In the genomic region with DNA sequence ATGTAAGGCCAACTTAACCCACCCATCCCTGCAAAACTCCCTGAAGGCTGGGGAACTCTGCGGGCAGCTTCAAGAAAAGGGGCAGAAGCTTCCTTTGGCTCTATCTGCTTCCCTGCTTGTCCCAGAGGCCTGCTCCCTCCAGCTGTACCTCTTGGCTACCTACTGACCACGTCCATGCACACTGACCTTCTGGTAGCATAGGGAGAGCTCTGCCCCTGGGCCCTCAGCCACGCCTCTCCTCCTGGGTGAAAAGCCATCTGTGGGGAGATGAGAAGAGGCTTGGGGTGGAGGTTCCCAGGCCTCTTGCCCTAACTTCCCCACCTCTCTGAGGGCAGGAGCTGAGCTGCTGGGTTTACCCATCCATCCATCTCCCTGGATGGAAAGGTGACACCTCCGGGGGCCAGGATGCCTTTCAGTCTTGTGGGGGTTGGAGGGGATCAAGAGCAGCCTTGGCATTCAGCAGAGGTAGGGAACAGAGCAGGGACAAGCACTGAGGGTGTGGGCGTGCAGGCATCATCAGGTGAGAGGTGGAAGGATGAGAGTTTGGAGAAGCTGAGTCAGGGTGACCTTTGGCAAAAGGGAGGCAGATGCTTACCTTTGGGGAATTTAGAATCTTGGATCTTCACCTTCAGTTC, we compare ENCODE assay signal across 1 cellular context.
TF ChIP-seq lines count a peak whose summit lies in the region.

No MANE protein-coding gene starts in this region.

TF ChIP-seq in GM12878, 131 proteins besides CTCF, POLR2A, EP300 and RAD21:
- TF ChIP-seq, protein P1, sequence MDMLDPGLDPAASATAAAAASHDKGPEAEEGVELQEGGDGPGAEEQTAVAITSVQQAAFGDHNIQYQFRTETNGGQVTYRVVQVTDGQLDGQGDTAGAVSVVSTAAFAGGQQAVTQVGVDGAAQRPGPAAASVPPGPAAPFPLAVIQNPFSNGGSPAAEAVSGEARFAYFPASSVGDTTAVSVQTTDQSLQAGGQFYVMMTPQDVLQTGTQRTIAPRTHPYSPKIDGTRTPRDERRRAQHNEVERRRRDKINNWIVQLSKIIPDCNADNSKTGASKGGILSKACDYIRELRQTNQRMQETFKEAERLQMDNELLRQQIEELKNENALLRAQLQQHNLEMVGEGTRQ (IDR thresholded peaks at IDR 0.05; ENCODE audit: borderline replicate concordance, low read depth, low read length): no peak
- TF ChIP-seq KAT2A (conservative IDR thresholded peaks at IDR 0.05; ENCODE audit: control insufficient read depth, low read depth, low read length): no peak
- TF ChIP-seq NFXL1 (IDR thresholded peaks at IDR 0.05; ENCODE audit: borderline replicate concordance): no peak
- no peak for TF ChIP-seq SMARCA5 (IDR thresholded peaks at IDR 0.05)
- TF ChIP-seq, protein P2, sequence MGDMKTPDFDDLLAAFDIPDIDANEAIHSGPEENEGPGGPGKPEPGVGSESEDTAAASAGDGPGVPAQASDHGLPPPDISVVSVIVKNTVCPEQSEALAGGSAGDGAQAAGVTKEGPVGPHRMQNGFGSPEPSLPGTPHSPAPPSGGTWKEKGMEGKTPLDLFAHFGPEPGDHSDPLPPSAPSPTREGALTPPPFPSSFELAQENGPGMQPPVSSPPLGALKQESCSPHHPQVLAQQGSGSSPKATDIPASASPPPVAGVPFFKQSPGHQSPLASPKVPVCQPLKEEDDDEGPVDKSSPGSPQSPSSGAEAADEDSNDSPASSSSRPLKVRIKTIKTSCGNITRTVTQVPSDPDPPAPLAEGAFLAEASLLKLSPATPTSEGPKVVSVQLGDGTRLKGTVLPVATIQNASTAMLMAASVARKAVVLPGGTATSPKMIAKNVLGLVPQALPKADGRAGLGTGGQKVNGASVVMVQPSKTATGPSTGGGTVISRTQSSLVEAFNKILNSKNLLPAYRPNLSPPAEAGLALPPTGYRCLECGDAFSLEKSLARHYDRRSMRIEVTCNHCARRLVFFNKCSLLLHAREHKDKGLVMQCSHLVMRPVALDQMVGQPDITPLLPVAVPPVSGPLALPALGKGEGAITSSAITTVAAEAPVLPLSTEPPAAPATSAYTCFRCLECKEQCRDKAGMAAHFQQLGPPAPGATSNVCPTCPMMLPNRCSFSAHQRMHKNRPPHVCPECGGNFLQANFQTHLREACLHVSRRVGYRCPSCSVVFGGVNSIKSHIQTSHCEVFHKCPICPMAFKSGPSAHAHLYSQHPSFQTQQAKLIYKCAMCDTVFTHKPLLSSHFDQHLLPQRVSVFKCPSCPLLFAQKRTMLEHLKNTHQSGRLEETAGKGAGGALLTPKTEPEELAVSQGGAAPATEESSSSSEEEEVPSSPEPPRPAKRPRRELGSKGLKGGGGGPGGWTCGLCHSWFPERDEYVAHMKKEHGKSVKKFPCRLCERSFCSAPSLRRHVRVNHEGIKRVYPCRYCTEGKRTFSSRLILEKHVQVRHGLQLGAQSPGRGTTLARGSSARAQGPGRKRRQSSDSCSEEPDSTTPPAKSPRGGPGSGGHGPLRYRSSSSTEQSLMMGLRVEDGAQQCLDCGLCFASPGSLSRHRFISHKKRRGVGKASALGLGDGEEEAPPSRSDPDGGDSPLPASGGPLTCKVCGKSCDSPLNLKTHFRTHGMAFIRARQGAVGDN (IDR thresholded peaks at IDR 0.05): no peak
- TF ChIP-seq ASH2L (IDR thresholded peaks at IDR 0.05; ENCODE audit: borderline replicate concordance, low read depth): no peak
- no peak for TF ChIP-seq WRNIP1 (IDR thresholded peaks at IDR 0.05; ENCODE audit: borderline replicate concordance, low read depth, low read length)
- TF ChIP-seq, protein P3, sequence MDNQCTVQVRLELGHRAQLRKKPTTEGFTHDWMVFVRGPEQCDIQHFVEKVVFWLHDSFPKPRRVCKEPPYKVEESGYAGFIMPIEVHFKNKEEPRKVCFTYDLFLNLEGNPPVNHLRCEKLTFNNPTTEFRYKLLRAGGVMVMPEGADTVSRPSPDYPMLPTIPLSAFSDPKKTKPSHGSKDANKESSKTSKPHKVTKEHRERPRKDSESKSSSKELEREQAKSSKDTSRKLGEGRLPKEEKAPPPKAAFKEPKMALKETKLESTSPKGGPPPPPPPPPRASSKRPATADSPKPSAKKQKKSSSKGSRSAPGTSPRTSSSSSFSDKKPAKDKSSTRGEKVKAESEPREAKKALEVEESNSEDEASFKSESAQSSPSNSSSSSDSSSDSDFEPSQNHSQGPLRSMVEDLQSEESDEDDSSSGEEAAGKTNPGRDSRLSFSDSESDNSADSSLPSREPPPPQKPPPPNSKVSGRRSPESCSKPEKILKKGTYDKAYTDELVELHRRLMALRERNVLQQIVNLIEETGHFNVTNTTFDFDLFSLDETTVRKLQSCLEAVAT (IDR thresholded peaks at IDR 0.05): no peak
- TF ChIP-seq, protein P4, sequence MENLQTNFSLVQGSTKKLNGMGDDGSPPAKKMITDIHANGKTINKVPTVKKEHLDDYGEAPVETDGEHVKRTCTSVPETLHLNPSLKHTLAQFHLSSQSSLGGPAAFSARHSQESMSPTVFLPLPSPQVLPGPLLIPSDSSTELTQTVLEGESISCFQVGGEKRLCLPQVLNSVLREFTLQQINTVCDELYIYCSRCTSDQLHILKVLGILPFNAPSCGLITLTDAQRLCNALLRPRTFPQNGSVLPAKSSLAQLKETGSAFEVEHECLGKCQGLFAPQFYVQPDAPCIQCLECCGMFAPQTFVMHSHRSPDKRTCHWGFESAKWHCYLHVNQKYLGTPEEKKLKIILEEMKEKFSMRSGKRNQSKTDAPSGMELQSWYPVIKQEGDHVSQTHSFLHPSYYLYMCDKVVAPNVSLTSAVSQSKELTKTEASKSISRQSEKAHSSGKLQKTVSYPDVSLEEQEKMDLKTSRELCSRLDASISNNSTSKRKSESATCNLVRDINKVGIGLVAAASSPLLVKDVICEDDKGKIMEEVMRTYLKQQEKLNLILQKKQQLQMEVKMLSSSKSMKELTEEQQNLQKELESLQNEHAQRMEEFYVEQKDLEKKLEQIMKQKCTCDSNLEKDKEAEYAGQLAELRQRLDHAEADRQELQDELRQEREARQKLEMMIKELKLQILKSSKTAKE (IDR thresholded peaks at IDR 0.05; ENCODE audit: low read depth, poor library complexity, severe bottlenecking): no peak
- no peak for TF ChIP-seq ETV6 (conservative IDR thresholded peaks at IDR 0.05 in 1 of 2, IDR thresholded peaks at IDR 0.05 in 1 of 2; ENCODE audit: borderline replicate concordance in 1 of 2, low read depth in 1 of 2)
- TF ChIP-seq ZNF274 (IDR thresholded peaks at IDR 0.05; ENCODE audit: insufficient read depth, insufficient read length): no peak
- TF ChIP-seq BRCA1 (IDR thresholded peaks at IDR 0.05; ENCODE audit: low read depth, low read length): no peak
- no peak for TF ChIP-seq CBFB (IDR thresholded peaks at IDR 0.05; ENCODE audit: low read depth)
TF ChIP-seq in GM12878: peak in this region for 0.
